In the genomic region with DNA sequence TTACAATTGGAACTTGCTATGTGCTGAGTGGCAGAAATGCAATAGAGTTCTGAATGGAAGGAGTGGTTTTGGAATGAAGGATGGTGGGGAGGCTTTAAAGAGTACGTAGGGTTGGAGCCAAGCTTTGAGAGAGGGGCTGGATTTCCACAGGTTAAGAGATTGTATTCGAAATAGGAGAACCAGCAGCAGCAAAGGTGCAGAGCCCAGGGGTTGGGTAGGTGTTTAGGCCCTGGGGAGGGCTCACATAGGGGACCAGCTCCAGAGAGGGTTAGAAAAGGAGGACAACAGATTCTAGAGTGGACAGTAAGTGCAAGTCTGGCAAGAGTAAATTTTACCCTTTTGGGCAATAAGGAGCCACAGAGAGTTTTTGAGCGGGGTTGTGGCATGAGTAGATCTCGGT, we compare ENCODE assay signal across 15 cellular contexts.
"Had no signal": no experiment of that assay in that cellular context is flagged by ENCODE, and none has a peak within 500 bp of the region (broad histone marks: within the 10 kb centered on the region; RNA-seq: fewer than 3 reads in every experiment).

No MANE protein-coding gene starts in this region.

- H3K4me3 Mint-ChIP-seq: activated naive CD4-positive, alpha-beta T cell treated with anti-CD3 and anti-CD28 coated beads, Interleukin-2, amount 50 U/mL, for 24 hours; central memory CD8-positive, alpha-beta T cell; stimulated activated naive CD8-positive, alpha-beta T cell treated with anti-CD3 and anti-CD28 coated beads, Interleukin-15, Interleukin-2, amounts not matched to agents 100 ng/mL and 50 ng/mL, for 24 hours had no signal

- H3K36me3 ChIP-seq: neutrophil, thyroid gland had no signal

- H3K27ac ChIP-seq: body of pancreas, neutrophil, psoas muscle, SK-N-MC, thyroid gland had no signal

- H3K4me1 Mint-ChIP-seq: activated naive CD4-positive, alpha-beta T cell treated with anti-CD3 and anti-CD28 coated beads, Interleukin-2, amount 50 U/mL, for 24 hours; central memory CD8-positive, alpha-beta T cell had no signal

- H3K9me3 ChIP-seq: thyroid gland had no signal

- H3K27ac Mint-ChIP-seq: stimulated activated naive CD8-positive, alpha-beta T cell treated with anti-CD3 and anti-CD28 coated beads, Interleukin-15, Interleukin-2, amounts not matched to agents 100 ng/mL and 50 ng/mL, for 24 hours had no signal

- H3K27me3 ChIP-seq: body of pancreas, neutrophil, thyroid gland had no signal

- H3K4me3 ChIP-seq: body of pancreas, psoas muscle, SK-N-MC, thyroid gland had no signal

- ATAC-seq: body of pancreas had no signal

- DNase-seq: activated CD4-positive, alpha-beta T cell treated with anti-CD3 and anti-CD28 coated beads for 48 hours; activated T-cell treated with anti-CD3 and anti-CD28 coated beads, Interleukin-2, amount 50 U/mL, for 1 hour; effector memory CD4-positive, alpha-beta T cell; hippocampal formation; left ventricle myocardium superior; mesendoderm; stimulated activated CD4-positive, alpha-beta T cell treated with anti-CD3 and anti-CD28 coated beads, Interleukin-2, amount 100 ng/mL, for 48 hours; thyroid gland had no signal
